18 cellular contexts compared by ENCODE assay signal in the genomic region with DNA sequence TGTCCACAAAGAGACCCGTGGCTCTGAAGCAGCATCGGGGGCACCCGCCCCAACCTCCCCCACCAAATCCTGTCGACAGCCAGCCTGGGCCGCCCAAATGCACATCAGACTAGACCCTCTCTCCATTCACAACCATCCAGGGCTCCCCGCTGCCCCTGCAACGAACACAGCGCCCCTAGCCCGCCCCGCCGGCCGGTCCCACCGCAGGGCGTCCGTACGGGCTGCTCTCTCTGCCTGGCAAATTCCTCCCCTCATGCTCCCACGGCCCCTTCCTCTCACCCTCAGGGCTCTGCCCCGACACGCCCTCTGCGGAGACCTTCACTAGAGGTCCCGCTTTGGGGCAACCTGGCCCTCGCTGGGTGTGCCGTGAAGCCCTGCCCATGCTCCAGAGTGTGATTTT. TPM values are rescaled to one million over a fixed set of nuclear protein-coding genes. Genes with fewer than 3 reads are reported as not detected.
A peak's percentile ranks its signal among the peaks of the same experiment; 100 is the strongest.
DNase-seq lines count a peak whose midpoint lies in the region; ATAC-seq, FAIRE-seq and TF ChIP-seq lines count a peak whose summit lies in the region.
"Had no signal": no experiment of that assay in that cellular context is flagged by ENCODE, and none has a peak within 500 bp of the region (broad histone marks: within the 10 kb centered on the region; RNA-seq: fewer than 3 reads in every experiment).

No MANE protein-coding gene starts in this region.

- H2BK120ac ChIP-seq in H9 (ENCODE audit: low read depth, low read length, poor library complexity, severe bottlenecking) (no peak overlapping the region), neuronal stem cell (ENCODE audit: low read depth, low read length) (no peak overlapping the region)

- peaks cover 90% of the 10 kb centered on the region for H3K36me3 Mint-ChIP-seq in activated T-cell treated with anti-CD3 and anti-CD28 coated beads, Interleukin-2, amount 50 U/mL, for 24 hours (ENCODE audit: low read depth)
- H3K36me3 Mint-ChIP-seq in H9 (ENCODE audit: insufficient read depth in 1 of 3, low read depth in 3 of 3) (peaks cover 40 to 85% (median 70%) of the 10 kb centered on the region in 3 experiments), astrocyte (ENCODE audit: low read depth, unreplicated experiment) (peaks cover 9% of the 10 kb centered on the region)

- WGBS in H9 (ENCODE audit: extremely low coverage, insufficient read length, low lambda C conversion rate) = no CpG with 5 or more reads among the region's 23 CpGs
- WGBS in neuronal stem cell (ENCODE audit: extremely low coverage in 2 of 2, insufficient read length in 2 of 2, insufficient replicate concordance in 1 of 2), 2 donors = no CpG with 5 or more reads among the region's 23 CpGs

- H3K27ac ChIP-seq in H9 (ENCODE audit: insufficient read length, low read depth, low read length) (no peak overlapping the region), astrocyte (ENCODE audit: low read depth, low read length) (no peak overlapping the region), neuronal stem cell (replicated peaks; ENCODE audit: low read length) (no peak overlapping the region)
- H3K27ac ChIP-seq: 22Rv1, PC-9 had no signal

- H3K9me3 ChIP-seq in H9 (ENCODE audit: control insufficient read depth, low read depth, low read length) = no peaks in the 10 kb centered on the region
- H3K9me3 ChIP-seq in astrocyte (ENCODE audit: insufficient read depth, low read depth, low read length) = no peaks in the 10 kb centered on the region
- H3K9me3 ChIP-seq in neuronal stem cell (replicated peaks in 1 of 2; ENCODE audit: control insufficient read depth in 2 of 2, insufficient read depth in 1 of 2, low read depth in 1 of 2, low read length in 2 of 2) = peaks cover 0 to 4% of the 10 kb centered on the region in 2 donors

- no peaks in the 10 kb centered on the region for H3K9me3 Mint-ChIP-seq in activated T-cell treated with anti-CD3 and anti-CD28 coated beads, Interleukin-2, amount 50 U/mL, for 24 hours
- H3K9me3 Mint-ChIP-seq in H9 (no peaks in the 10 kb centered on the region; a peak in 1 of 5 replicates), astrocyte (ENCODE audit: unreplicated experiment) (no peaks in the 10 kb centered on the region)
- H3K9me3 Mint-ChIP-seq: HFFc6 had no signal

- H3K18ac ChIP-seq in H9 (ENCODE audit: insufficient read length, low read depth, low read length) (no peak overlapping the region), neuronal stem cell (ENCODE audit: low read length) (peak overlapping the region; percentile 57)

- H3K23ac ChIP-seq in H9 (ENCODE audit: insufficient read length, low read depth, low read length) = no peak overlapping the region
- no peak overlapping the region for H3K23ac ChIP-seq in neuronal stem cell (ENCODE audit: low read depth, low read length, poor library complexity)

- no peak overlapping the region for H3K4me3 Mint-ChIP-seq in activated T-cell treated with anti-CD3 and anti-CD28 coated beads, Interleukin-2, amount 50 U/mL, for 24 hours
- H3K4me3 Mint-ChIP-seq in H9 = no peak overlapping the region; a peak in 1 of 5 replicates
- no peak overlapping the region for H3K4me3 Mint-ChIP-seq in astrocyte (ENCODE audit: unreplicated experiment)
- H3K4me3 Mint-ChIP-seq: HFFc6 had no signal

- H3K4me1 Mint-ChIP-seq in activated T-cell treated with anti-CD3 and anti-CD28 coated beads, Interleukin-2, amount 50 U/mL, for 24 hours (ENCODE audit: low read depth) = peaks cover 20% of the 10 kb centered on the region
- H3K4me1 Mint-ChIP-seq in H9 = peaks cover 3 to 12% of the 10 kb centered on the region in 2 experiments
- peaks cover 3% of the 10 kb centered on the region for H3K4me1 Mint-ChIP-seq in astrocyte (ENCODE audit: low read depth, unreplicated experiment)

- H3K4ac ChIP-seq in H9 (ENCODE audit: low read depth, low read length) = no peak overlapping the region
- no peak overlapping the region for H3K4ac ChIP-seq in neuronal stem cell (ENCODE audit: low read length)

- H3K79me2 ChIP-seq in H9 (ENCODE audit: insufficient read depth, low read length) = peaks cover 5% of the 10 kb centered on the region; the same call in 1 of the 2 replicates
- peaks cover 74% of the 10 kb centered on the region for H3K79me2 ChIP-seq in astrocyte (ENCODE audit: insufficient read depth, low read length)

- H3K27me3 ChIP-seq in H9 (ENCODE audit: insufficient read depth, low read length) (no peaks in the 10 kb centered on the region), astrocyte (ENCODE audit: insufficient read depth, low read length) (no peaks in the 10 kb centered on the region), neuronal stem cell (ENCODE audit: control insufficient read depth in 3 of 3, insufficient read depth in 3 of 3, low read depth in 1 of 3, low read length in 3 of 3) (no peaks in the 10 kb centered on the region)

- H3K14ac ChIP-seq in H9 (ENCODE audit: insufficient read depth, low read length) = no peak overlapping the region
- no peak overlapping the region for H3K14ac ChIP-seq in neuronal stem cell (ENCODE audit: low read length)

- H3K4me1 ChIP-seq in H9 (ENCODE audit: insufficient read depth, low read length) (no peaks in the 10 kb centered on the region), astrocyte (ENCODE audit: insufficient read depth, low read length) (no peaks in the 10 kb centered on the region), neuronal stem cell (ENCODE audit: control insufficient read depth in 2 of 2, insufficient read depth in 1 of 2, low read depth in 1 of 2, low read length in 2 of 2) (peaks cover 3 to 6% of the 10 kb centered on the region in 2 donors)

- H3K9ac ChIP-seq in H9 (ENCODE audit: extremely low read depth, insufficient read length, low read length) (no peak overlapping the region), astrocyte (ENCODE audit: low read length) (no peak overlapping the region), neuronal stem cell (ENCODE audit: low read depth, low read length, poor library complexity) (no peak overlapping the region)

- H2AFZ ChIP-seq in H9 (ENCODE audit: low read length) = no peak overlapping the region
- no peak overlapping the region for H2AFZ ChIP-seq in astrocyte (ENCODE audit: low read depth, low read length)
- H2AFZ ChIP-seq in neuronal stem cell (ENCODE audit: low read length) = no peak overlapping the region
- H2AFZ ChIP-seq: PC-9 had no signal

- H4K91ac ChIP-seq in H9 (ENCODE audit: insufficient read length, low read depth, low read length) = no peak overlapping the region
- no peak overlapping the region for H4K91ac ChIP-seq in neuronal stem cell (ENCODE audit: low read depth, low read length, poor library complexity)

- peak overlapping the region; percentile 4 for H3K27ac Mint-ChIP-seq in activated T-cell treated with anti-CD3 and anti-CD28 coated beads, Interleukin-2, amount 50 U/mL, for 24 hours
- H3K27ac Mint-ChIP-seq in H9 (peak overlapping the region; percentile 59 to 85 (median 78); a peak in 4 of 7 replicates), astrocyte (ENCODE audit: unreplicated experiment) (peak overlapping the region; percentile 78)
- H3K27ac Mint-ChIP-seq: HFFc6 had no signal

- H4K8ac ChIP-seq in H9 (replicated peaks; ENCODE audit: insufficient read length, low read depth, low read length) (no peak overlapping the region), neuronal stem cell (ENCODE audit: low read depth, low read length) (no peak overlapping the region)

- no peak for TF ChIP-seq CTCF in H9 (conservative IDR thresholded peaks at IDR 0.05)
- TF ChIP-seq CTCF in astrocyte (IDR thresholded peaks at IDR 0.05; ENCODE audit: insufficient read depth, low read depth, low read length) = no peak

- no peak for ATAC-seq in GM21576 (IDR thresholded peaks at IDR 0.05; ENCODE audit: unreplicated experiment)
- no peak for ATAC-seq in HG02938 (IDR thresholded peaks at IDR 0.05; ENCODE audit: unreplicated experiment)

- H2BK15ac ChIP-seq in H9 (ENCODE audit: low read depth, low read length) (no peak overlapping the region), neuronal stem cell (ENCODE audit: low read length) (no peak overlapping the region)

- FAIRE-seq in astrocyte (lab: Jason Lieb, UNC) = no peak
- FAIRE-seq: G401.6 had no signal

- DNase-seq in activated T-cell treated with anti-CD3 and anti-CD28 coated beads, Interleukin-2, amount 50 U/mL, for 24 hours = no peak
- DNase-seq in activated T-cell treated with anti-CD3 and anti-CD28 coated beads for 4 hours (no peak), H9 (no peak), astrocyte (ENCODE audit: low read depth) (no peak), neuronal stem cell (ENCODE audit: low spot score) (no peak), AG08395 (ENCODE audit: low spot score) (no peak)
- DNase-seq: C1 segment of cervical spinal cord, DND-41, GOT3, HFFc6, NCI-H1105 treated with DMSO at 0.1 percent for 48 hours, NCI-H1694 treated with DMSO at 0.1 percent for 48 hours, NCI-H446, PC-9 had no signal

- no peak overlapping the region for H3K4me3 ChIP-seq in astrocyte (ENCODE audit: insufficient read depth, low read depth, low read length)
- no peak overlapping the region for H3K4me3 ChIP-seq in neuronal stem cell (ENCODE audit: low read length in 2 of 2)
- H3K4me3 ChIP-seq: PC-9 had no signal

- H3K79me1 ChIP-seq in H9 (ENCODE audit: insufficient read depth, low read depth, low read length, poor library complexity, severe bottlenecking) (peaks cover 9% of the 10 kb centered on the region), neuronal stem cell (ENCODE audit: low read depth, low read length) (peaks cover 58% of the 10 kb centered on the region)

- H2BK20ac ChIP-seq in H9 (ENCODE audit: low read depth, low read length, poor library complexity, severe bottlenecking) = no peak overlapping the region

- H3T11ph ChIP-seq in H9 (ENCODE audit: low read length) = no peak overlapping the region

- H2BK5ac ChIP-seq in H9 (ENCODE audit: insufficient read length, low read length) = no peak overlapping the region
- no peak overlapping the region for H2BK5ac ChIP-seq in neuronal stem cell (ENCODE audit: low read length)

- H3K23me2 ChIP-seq in H9 (ENCODE audit: insufficient read length, low read depth, low read length, poor library complexity, severe bottlenecking) = no peaks in the 10 kb centered on the region

- H3K36me3 ChIP-seq in astrocyte (ENCODE audit: insufficient read depth, low read length) = peaks cover 8% of the 10 kb centered on the region
- peaks cover 76 to 99% of the 10 kb centered on the region in 2 donors for H3K36me3 ChIP-seq in neuronal stem cell (replicated peaks in 1 of 2; ENCODE audit: control insufficient read depth in 2 of 2, insufficient read depth in 2 of 2, low read length in 2 of 2)

- H4K20me1 ChIP-seq in H9 (ENCODE audit: control insufficient read depth, insufficient read depth, insufficient read length) = no peaks in the 10 kb centered on the region
- H4K20me1 ChIP-seq in astrocyte (ENCODE audit: insufficient read depth, low read length) = peaks cover 77% of the 10 kb centered on the region

- no peak overlapping the region for H4K5ac ChIP-seq in H9 (ENCODE audit: insufficient read length, low read depth, low read length)

- no peak overlapping the region for H3K56ac ChIP-seq in H9 (ENCODE audit: insufficient read length, low read depth, low read length)

- H3K27me3 Mint-ChIP-seq in activated T-cell treated with anti-CD3 and anti-CD28 coated beads, Interleukin-2, amount 50 U/mL, for 24 hours = no peaks in the 10 kb centered on the region
- no peaks in the 10 kb centered on the region for H3K27me3 Mint-ChIP-seq in H9 (ENCODE audit: low read depth)
- H3K27me3 Mint-ChIP-seq in astrocyte (ENCODE audit: low read depth, unreplicated experiment) = no peaks in the 10 kb centered on the region

- H2AK5ac ChIP-seq in H9 (ENCODE audit: insufficient read length, low read length) (no peak overlapping the region), neuronal stem cell (ENCODE audit: low read depth, low read length) (no peak overlapping the region)

- H3K4me2 ChIP-seq in H9 (ENCODE audit: insufficient read depth, insufficient read length, low read length) (no peak overlapping the region), astrocyte (ENCODE audit: low read length) (no peak overlapping the region), neuronal stem cell (ENCODE audit: insufficient read depth, low read length, poor library complexity, severe bottlenecking) (no peak overlapping the region)
- H3K4me2 ChIP-seq: PC-9 had no signal

- H2BK12ac ChIP-seq in H9 (ENCODE audit: insufficient read length, low read depth, low read length) (no peak overlapping the region), neuronal stem cell (ENCODE audit: low read length) (no peak overlapping the region)

RNA-seq across cellular contexts. Expression of gene TCF3, which starts 7.1 kb away (rescaled TPM):
- total RNA-seq in H9 (2021) = 304 TPM in 2 replicates
- 156 and 173 TPM in 2 replicates for total RNA-seq in astrocyte
- polyA plus RNA-seq in neuronal stem cell (2013, experiment 1 of 2) = 333 TPM
- polyA plus RNA-seq in neuronal stem cell (2013, experiment 2 of 2) = 334 TPM

RNA-seq across cellular contexts. Expression of gene UQCR11, which starts 40.0 kb away (rescaled TPM):
- total RNA-seq in H9 (2021) (166 and 174 TPM in 2 replicates), astrocyte (255 and 257 TPM in 2 replicates)
- polyA plus RNA-seq in neuronal stem cell (2013, experiment 1 of 2) = 160 TPM
- polyA plus RNA-seq in neuronal stem cell (2013, experiment 2 of 2) = 160 TPM

RNA-seq across cellular contexts. Expression of gene MBD3, which starts 52.6 kb away (rescaled TPM):
- 126 and 128 TPM in 2 replicates for total RNA-seq in H9 (2021)
- total RNA-seq in astrocyte = 64.0 and 71.9 TPM in 2 replicates
- polyA plus RNA-seq in neuronal stem cell (2013, experiment 1 of 2) = 68.0 TPM
- polyA plus RNA-seq in neuronal stem cell (2013, experiment 2 of 2) = 64.2 TPM

Comparison
In these comparisons a context has a peak if more than half of its experiments do, and no peak if none do; other contexts are left out.
1. H3K27ac Mint-ChIP-seq: peak in every context shown above with its lines; median percentile 78 in H9; 78 in astrocyte; 4 in activated T-cell treated with anti-CD3 and anti-CD28 coated beads, Interleukin-2, amount 50 U/mL, for 24 hours.